ENCODE assay signal across 8 cellular contexts in genomic region chr1:155208656-155209372, GRCh38. TPM values are rescaled to one million over a fixed set of nuclear protein-coding genes. Genes with fewer than 3 reads are reported as not detected.
A peak's percentile ranks its signal among the peaks of the same experiment; 100 is the strongest.
DNase-seq lines count a peak whose midpoint lies in the region; ATAC-seq, FAIRE-seq and TF ChIP-seq lines count a peak whose summit lies in the region.

MTX1 (plus strand) TSS chr1:155208695; CDS start chr1:155208805, 110 bp downstream.

- peaks cover 6% of the 10 kb centered on the region for H3K36me3 Mint-ChIP-seq in astrocyte (ENCODE audit: low read depth, unreplicated experiment)

- no peaks in the 10 kb centered on the region for H3K36me3 ChIP-seq in astrocyte (ENCODE audit: insufficient read depth, low read length)
- H3K36me3 ChIP-seq in hepatocyte (replicated peaks; ENCODE audit: insufficient read depth, low read depth), result no peaks in the 10 kb centered on the region

- peak; percentile 89 for DNase-seq in GM12865 (ENCODE audit: low read depth)
- DNase-seq in NCI-H1694 treated with DMSO at 0.1 percent for 48 hours (lab: John Stamatoyannopoulos, UW), result peak; percentile 69
- DNase-seq in T-helper 9 cell, result peak; percentile 86
- DNase-seq in astrocyte (ENCODE audit: low read depth), result peak; percentile 61
- DNase-seq in hepatocyte (ENCODE audit: low spot score), result peak; percentile 96
- DNase-seq in retinal pigment epithelial cell (ENCODE audit: low read depth), result no peak

- peak within 1 kb of the TSS; percentile 96 for H3K4me2 ChIP-seq in astrocyte (ENCODE audit: low read length)
- peak within 1 kb of the TSS; percentile 96 for H3K4me2 ChIP-seq in hepatocyte

- no peaks in the 10 kb centered on the region for H3K9me3 ChIP-seq in astrocyte (ENCODE audit: insufficient read depth, low read depth, low read length)
- no peaks in the 10 kb centered on the region for H3K9me3 ChIP-seq in hepatocyte (ENCODE audit: low read depth)

- no peaks in the 10 kb centered on the region for H3K9me3 Mint-ChIP-seq in astrocyte (ENCODE audit: unreplicated experiment)

- H3K27me3 ChIP-seq in astrocyte (ENCODE audit: insufficient read depth, low read length), result no peaks in the 10 kb centered on the region
- H3K27me3 ChIP-seq in hepatocyte, result no peaks in the 10 kb centered on the region

- H3K4me3 ChIP-seq in GM12865 (ENCODE audit: low read depth, low read length) (peak within 1 kb of the TSS; percentile 87), astrocyte (ENCODE audit: insufficient read depth, low read depth, low read length) (peak within 1 kb of the TSS; percentile 100), hepatocyte (peak within 1 kb of the TSS; percentile 90), retinal pigment epithelial cell (ENCODE audit: low read length) (peak within 1 kb of the TSS; percentile 91)

- H3K27ac ChIP-seq in astrocyte (ENCODE audit: low read depth, low read length), result peak within 1 kb of the TSS; percentile 99
- peak within 1 kb of the TSS; percentile 99 for H3K27ac ChIP-seq in hepatocyte

- H3K9ac ChIP-seq in astrocyte (ENCODE audit: low read length), result peak within 1 kb of the TSS; percentile 100

- H4K20me1 ChIP-seq in astrocyte (ENCODE audit: insufficient read depth, low read length) (peaks cover 14% of the 10 kb centered on the region), hepatocyte (ENCODE audit: insufficient read depth, poor library complexity, severe bottlenecking) (no peaks in the 10 kb centered on the region)

- H3K27ac Mint-ChIP-seq in astrocyte (ENCODE audit: unreplicated experiment), result peak within 1 kb of the TSS; percentile 100

- peaks cover 10% of the 10 kb centered on the region for H3K4me1 Mint-ChIP-seq in astrocyte (ENCODE audit: low read depth, unreplicated experiment)

- H3K4me1 ChIP-seq in astrocyte (ENCODE audit: insufficient read depth, low read length) (peaks cover 20% of the 10 kb centered on the region), hepatocyte (ENCODE audit: insufficient read depth) (peaks cover 16% of the 10 kb centered on the region)

- ATAC-seq in HG02678 (IDR thresholded peaks at IDR 0.05; ENCODE audit: unreplicated experiment) (peak; percentile 83), HG03378 (IDR thresholded peaks at IDR 0.05; ENCODE audit: unreplicated experiment) (no peak)

- TF ChIP-seq CTCF in GM12865 (IDR thresholded peaks at IDR 0.05; ENCODE audit: insufficient read depth, low read depth, low read length, missing control alignments) (no peak), astrocyte (IDR thresholded peaks at IDR 0.05; ENCODE audit: insufficient read depth, low read depth, low read length) (no peak), hepatocyte (IDR thresholded peaks at IDR 0.05; ENCODE audit: poor library complexity) (no peak), retinal pigment epithelial cell (conservative IDR thresholded peaks at IDR 0.05; ENCODE audit: low read depth, low read length) (no peak)

- WGBS in hepatocyte (ENCODE audit: low lambda C conversion rate, missing lambda C conversion rate), result 3% methylated on average over 20 of the region's 60 CpGs

- FAIRE-seq in astrocyte (lab: Jason Lieb, UNC), result no peak

- no peaks in the 10 kb centered on the region for H3K9me2 ChIP-seq in hepatocyte (replicated peaks; ENCODE audit: insufficient read depth)

- H3K4me3 Mint-ChIP-seq in astrocyte (ENCODE audit: unreplicated experiment), result peak within 1 kb of the TSS; percentile 92

- H3K27me3 Mint-ChIP-seq in astrocyte (ENCODE audit: low read depth, unreplicated experiment), result no peaks in the 10 kb centered on the region

- H2AFZ ChIP-seq in astrocyte (ENCODE audit: low read depth, low read length) (peak within 1 kb of the TSS; percentile 92), hepatocyte (peak within 1 kb of the TSS; percentile 80)

- H3K79me2 ChIP-seq in astrocyte (ENCODE audit: insufficient read depth, low read length) (peaks cover 21% of the 10 kb centered on the region), hepatocyte (peaks cover 13% of the 10 kb centered on the region)

RNA-seq across cellular contexts. Expression of gene MTX1, which starts in this region (rescaled TPM):
- total RNA-seq in astrocyte (39.8 and 41.8 TPM in 2 replicates), hepatocyte (42.1 and 49.4 TPM in 2 replicates)
- polyA plus RNA-seq in hepatocyte, result 78.2 and 82.0 TPM in 2 replicates
